12 cellular contexts compared by ENCODE assay signal in the genomic region with DNA sequence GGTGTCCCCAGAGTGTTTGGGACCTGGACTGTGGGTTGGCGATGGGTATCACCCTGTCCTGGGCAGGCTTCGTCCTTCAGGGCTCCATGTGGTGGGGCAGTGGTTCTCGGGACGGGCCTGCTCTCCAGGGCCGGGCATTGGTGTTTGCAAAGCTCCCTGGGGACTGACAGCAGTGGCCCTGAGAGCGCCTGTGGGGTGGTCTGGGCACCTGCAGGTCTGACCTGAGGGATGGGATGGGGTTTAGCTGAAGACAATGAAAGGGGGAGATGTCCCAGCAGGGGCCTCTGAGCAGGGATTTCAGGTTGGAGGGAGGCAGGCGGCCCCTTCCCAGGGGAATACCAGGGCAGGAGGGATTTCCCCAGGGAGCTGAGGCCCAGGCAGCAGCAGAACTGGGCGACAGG.
"Had no signal": no experiment of that assay in that cellular context is flagged by ENCODE, and none has a peak within 500 bp of the region (broad histone marks: within the 10 kb centered on the region; RNA-seq: fewer than 3 reads in every experiment).

No MANE protein-coding gene starts in this region.

- H3K4me1 Mint-ChIP-seq: activated CD8-positive, alpha-beta memory T cell treated with anti-CD3 and anti-CD28 coated beads, Interleukin-2, amount 10 ng/mL, durations not matched to agents 7 days and 5 days had no signal

- H3K27ac ChIP-seq: cardiac muscle cell, coronary artery, heart left ventricle, upper lobe of left lung had no signal

- H3K36me3 ChIP-seq: cardiac muscle cell, heart left ventricle, upper lobe of left lung had no signal

- H3K4me3 Mint-ChIP-seq: activated CD8-positive, alpha-beta memory T cell treated with anti-CD3 and anti-CD28 coated beads, Interleukin-2, amount 10 ng/mL, durations not matched to agents 7 days and 5 days; activated T-cell treated with anti-CD3 and anti-CD28 coated beads, Interleukin-2, amount 50 U/mL, for 4 hours; stimulated activated memory B cell treated with anti-CD40 and anti-IgM and Interleukin-4, amounts not matched to agents 10 μg/mL and 1 μg/mL and 100 μg/mL, for 72 hours; T-helper 17 cell had no signal

- DNase-seq: activated CD8-positive, alpha-beta memory T cell treated with anti-CD3 and anti-CD28 coated beads, Interleukin-2, amount 10 ng/mL, durations not matched to agents 7 days and 5 days; activated T-cell treated with anti-CD3 and anti-CD28 coated beads, Interleukin-2, amount 50 U/mL, for 4 hours; effector CD4-positive, alpha-beta T cell; heart left ventricle; stimulated activated CD4-positive, alpha-beta T cell treated with anti-CD3 and anti-CD28 coated beads, Interleukin-1b, Interleukin-23, amount 100 ng/mL, for 48 hours; T-helper 17 cell had no signal

- ATAC-seq: activated CD8-positive, alpha-beta memory T cell treated with anti-CD3 and anti-CD28 coated beads, Interleukin-2, amount 10 ng/mL, durations not matched to agents 7 days and 5 days; activated T-cell treated with anti-CD3 and anti-CD28 coated beads, Interleukin-2, amount 50 U/mL, for 4 hours; left lobe of liver; right cardiac atrium; stimulated activated memory B cell treated with anti-CD40 and anti-IgM and Interleukin-4, amounts not matched to agents 10 μg/mL and 1 μg/mL and 100 μg/mL, for 72 hours; T-helper 17 cell had no signal

- H3K4me3 ChIP-seq: cardiac muscle cell, coronary artery, heart left ventricle, upper lobe of left lung had no signal

- H3K27me3 ChIP-seq: cardiac muscle cell had no signal

- H3K27ac Mint-ChIP-seq: activated CD8-positive, alpha-beta memory T cell treated with anti-CD3 and anti-CD28 coated beads, Interleukin-2, amount 10 ng/mL, durations not matched to agents 7 days and 5 days; stimulated activated memory B cell treated with anti-CD40 and anti-IgM and Interleukin-4, amounts not matched to agents 10 μg/mL and 1 μg/mL and 100 μg/mL, for 72 hours; T-helper 17 cell had no signal

- H3K36me3 Mint-ChIP-seq: activated CD8-positive, alpha-beta memory T cell treated with anti-CD3 and anti-CD28 coated beads, Interleukin-2, amount 10 ng/mL, durations not matched to agents 7 days and 5 days had no signal
